1 cellular context compared by ENCODE assay signal in genomic region chr17:57084802-57085447, GRCh38.
TF ChIP-seq lines count a peak whose summit lies in the region.

Gene AKAP1 (plus strand): TSS chr17:57085246. CDS start chr17:57105465, 20,219 bp downstream.

TF ChIP-seq in HepG2, 621 proteins besides CTCF, POLR2A, EP300 and RAD21 (continued from another document and continues in another):
- TF ChIP-seq USF2 (IDR thresholded peaks at IDR 0.05; ENCODE audit: low read depth, low read length) = no peak
- no peak for TF ChIP-seq USF2 (CRISPR knock-in tag; IDR thresholded peaks at IDR 0.05; ENCODE audit: borderline replicate concordance)
- TF ChIP-seq RBM22 (optimal IDR thresholded peaks at IDR 0.05; ENCODE audit: low read length) = no peak
- no peak for TF ChIP-seq ZNF512 (CRISPR knock-in tag; IDR thresholded peaks at IDR 0.05)
- peak; percentile 63; the same call in 1 of the 2 replicates for TF ChIP-seq ZNF749 (CRISPR knock-in tag; IDR thresholded peaks at IDR 0.05; ENCODE audit: borderline replicate concordance)
- peak; percentile 84; the same call in 1 of the 2 replicates for TF ChIP-seq NFKBIZ (CRISPR knock-in tag; IDR thresholded peaks at IDR 0.05)
- TF ChIP-seq ZC3H13 (CRISPR knock-in tag; IDR thresholded peaks at IDR 0.05) = no peak
- no peak; the same call in 1 of the 2 replicates for TF ChIP-seq PRDM15 (CRISPR knock-in tag; IDR thresholded peaks at IDR 0.05)
- TF ChIP-seq KIAA2018 (CRISPR knock-in tag; IDR thresholded peaks at IDR 0.05; ENCODE audit: borderline replicate concordance) = no peak
- TF ChIP-seq RELA (CRISPR knock-in tag; IDR thresholded peaks at IDR 0.05) = peak; percentile 97
- peak; percentile 86 for TF ChIP-seq KDM5A (IDR thresholded peaks at IDR 0.05; ENCODE audit: borderline replicate concordance, low read length)
- no peak; the same call in 1 of the 2 replicates for TF ChIP-seq ZNF547 (CRISPR knock-in tag; IDR thresholded peaks at IDR 0.05)
- TF ChIP-seq HNF4A (CRISPR knock-in tag; IDR thresholded peaks at IDR 0.05) = peak; percentile 53; the same call in 1 of the 2 replicates
- no peak for TF ChIP-seq ZMYM2 (CRISPR knock-in tag; IDR thresholded peaks at IDR 0.05)
- no peak for TF ChIP-seq ZNF850 (CRISPR knock-in tag; conservative IDR thresholded peaks at IDR 0.05)
- TF ChIP-seq PHB2 (IDR thresholded peaks at IDR 0.05; ENCODE audit: partially characterized antibody) = no peak
- no peak for TF ChIP-seq GRHL1 (CRISPR knock-in tag; conservative IDR thresholded peaks at IDR 0.05)
- TF ChIP-seq ZNF496 (CRISPR knock-in tag; IDR thresholded peaks at IDR 0.05; ENCODE audit: insufficient replicate concordance) = no peak
- TF ChIP-seq FUBP1 (CRISPR knock-in tag; IDR thresholded peaks at IDR 0.05; ENCODE audit: borderline replicate concordance) = no peak
- TF ChIP-seq ZNF430 (CRISPR knock-in tag; IDR thresholded peaks at IDR 0.05) = no peak
- peak; percentile 42; the same call in 1 of the 2 replicates for TF ChIP-seq MIXL1 (CRISPR knock-in tag; IDR thresholded peaks at IDR 0.05)
- TF ChIP-seq HOXA5 (CRISPR knock-in tag; IDR thresholded peaks at IDR 0.05) = peak; percentile 78; the same call in 1 of the 2 replicates
- TF ChIP-seq ATF1 (CRISPR knock-in tag; IDR thresholded peaks at IDR 0.05) = 0 out of 2 replicates have a peak, but pooled peaks have one; percentile 18
- peak; percentile 72; the same call in 1 of the 2 replicates for TF ChIP-seq ZNF772 (CRISPR knock-in tag; IDR thresholded peaks at IDR 0.05)
- TF ChIP-seq ZNF414 (CRISPR knock-in tag; IDR thresholded peaks at IDR 0.05) = peak; percentile 20; the same call in 1 of the 2 replicates
- TF ChIP-seq THRA (CRISPR knock-in tag; IDR thresholded peaks at IDR 0.05; ENCODE audit: borderline replicate concordance) = peak; percentile 36; the same call in 1 of the 2 replicates
- peak; percentile 82; the same call in 1 of the 2 replicates for TF ChIP-seq SIN3A (IDR thresholded peaks at IDR 0.05; ENCODE audit: borderline replicate concordance, low read depth, low read length)
- 0 out of 2 replicates have a peak, but pooled peaks have one; percentile 26 for TF ChIP-seq ZKSCAN5 (CRISPR knock-in tag; IDR thresholded peaks at IDR 0.05)
- TF ChIP-seq ZNF616 (CRISPR knock-in tag; IDR thresholded peaks at IDR 0.05; ENCODE audit: low read depth) = peak; percentile 68; the same call in 1 of the 2 replicates
- no peak for TF ChIP-seq ZNF180 (CRISPR knock-in tag; IDR thresholded peaks at IDR 0.05; ENCODE audit: borderline replicate concordance, low read depth)
- peak; percentile 63 for TF ChIP-seq HNRNPLL (IDR thresholded peaks at IDR 0.05; ENCODE audit: low read depth, low read length, poor library complexity, severe bottlenecking)
- TF ChIP-seq IRF9 (CRISPR knock-in tag; IDR thresholded peaks at IDR 0.05; ENCODE audit: borderline replicate concordance) = no peak; the same call in 1 of the 2 replicates
- TF ChIP-seq NKX3-1 (CRISPR knock-in tag; IDR thresholded peaks at IDR 0.05) = no peak
